8 cellular contexts compared by ENCODE assay signal in the genomic region with DNA sequence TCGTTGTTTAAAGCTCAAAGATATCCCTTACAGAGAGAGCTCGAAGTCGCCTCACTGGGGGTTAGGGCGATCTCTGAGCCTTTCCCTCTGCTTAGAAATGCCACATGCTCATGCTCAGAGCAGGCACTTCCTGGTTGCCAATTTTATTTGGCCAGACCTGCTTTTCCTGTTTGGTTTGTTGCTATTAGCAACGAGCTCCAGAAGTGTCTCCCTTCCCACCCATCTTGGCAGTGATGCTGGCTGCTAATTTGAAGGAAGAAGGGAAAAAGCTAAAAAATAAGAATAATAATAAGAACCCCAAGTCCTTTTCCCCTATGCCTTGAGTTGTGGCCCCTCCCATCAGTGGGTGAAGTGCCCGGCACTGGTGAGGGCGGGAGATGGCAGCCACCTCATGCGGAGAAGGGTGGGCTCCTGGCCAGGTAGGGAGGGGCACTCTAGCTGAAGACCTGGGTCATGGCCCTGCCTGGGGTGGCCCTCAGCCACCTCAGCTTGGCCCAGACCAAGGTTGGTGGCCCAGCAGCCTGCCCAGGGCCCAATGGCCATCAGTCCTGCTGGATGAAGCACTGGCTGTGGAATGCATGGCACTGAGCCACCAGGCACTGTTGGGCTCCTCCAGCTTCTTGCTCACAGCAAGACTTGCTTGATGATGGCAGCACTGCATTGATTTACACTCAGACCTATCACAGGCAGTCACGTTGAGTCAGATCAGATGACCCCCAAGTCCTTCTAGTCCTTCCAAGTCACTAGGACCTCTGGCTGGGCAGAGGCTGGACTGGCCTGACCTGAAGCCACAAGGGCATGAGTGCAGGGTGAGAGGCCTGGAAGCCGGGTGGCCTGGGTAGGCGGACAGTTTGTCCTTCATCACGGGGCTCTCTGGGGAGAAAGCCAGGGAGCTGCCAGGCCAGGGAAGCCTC.
DNase-seq lines count a peak whose midpoint lies in the region; ATAC-seq and TF ChIP-seq lines count a peak whose summit lies in the region.

No MANE protein-coding gene starts in this region.

- H4K20me1 ChIP-seq in GM23248 (ENCODE audit: insufficient read depth), result no peaks in the 10 kb centered on the region

- H3K27me3 ChIP-seq in GM23248 (replicated peaks; ENCODE audit: insufficient read depth) (no peaks in the 10 kb centered on the region), dorsolateral prefrontal cortex (no peaks in the 10 kb centered on the region), BE2C (no peaks in the 10 kb centered on the region)

- DNase-seq in GM23248 (peak; percentile 97), NCI-H69 (lab: John Stamatoyannopoulos, UW) (peak; percentile 58), dorsolateral prefrontal cortex (peak in 6 of 10 donors; percentile 45 to 78 (median 72)), foreskin melanocyte (no peak), BE2C (no peak)

- TF ChIP-seq CTCF in dorsolateral prefrontal cortex (IDR thresholded peaks at IDR 0.05 in 54 of 56, conservative IDR thresholded peaks at IDR 0.05 in 2 of 56; ENCODE audit: low read depth in 1 of 56, partially characterized antibody in 56 of 56), result no peak
- TF ChIP-seq CTCF in BE2C (IDR thresholded peaks at IDR 0.05; ENCODE audit: low read depth, low read length), result no peak

- ATAC-seq in HG02852 (IDR thresholded peaks at IDR 0.05; ENCODE audit: unreplicated experiment) (no peak), GM21528 (IDR thresholded peaks at IDR 0.05; ENCODE audit: low FRiP score, unreplicated experiment) (no peak)

- H3K9me3 ChIP-seq in GM23248 (ENCODE audit: low read depth) (no peaks in the 10 kb centered on the region), mesodermal cell (ENCODE audit: control insufficient read depth, low read length) (no peaks in the 10 kb centered on the region), BE2C (no peaks in the 10 kb centered on the region)

- H3K4me1 ChIP-seq in GM23248 (ENCODE audit: insufficient read depth) (peaks cover 50% of the 10 kb centered on the region), mesodermal cell (ENCODE audit: control insufficient read depth, insufficient read depth, low read length, poor library complexity, severe bottlenecking) (peaks cover 20% of the 10 kb centered on the region), BE2C (peaks cover 3% of the 10 kb centered on the region)

- H3K79me2 ChIP-seq in GM23248 (ENCODE audit: insufficient read depth), result peaks cover 9% of the 10 kb centered on the region; the same call in 1 of the 2 replicates

- peaks cover 44% of the 10 kb centered on the region for H3F3A ChIP-seq in GM23248 (ENCODE audit: insufficient read depth)

- in situ Hi-C loops in GM23248 (cut with MboI), result loop anchor here (25.0 kb wide), 1 partner anchor 298 kb away; no protein-coding TSS in a partner anchor

- intact Hi-C loops in dorsolateral prefrontal cortex (cut with DNase I), result loop anchor here in 1 of 2 donors (10.0 kb wide), 1 partner anchor 746 kb away; no protein-coding TSS in a partner anchor

- H3K9me2 ChIP-seq in GM23248 (ENCODE audit: insufficient read depth), result no peaks in the 10 kb centered on the region

- 7% methylated on average over 11 to 12 of the region's 12 CpGs for WGBS in GM23248 (ENCODE audit: low coverage in 1 of 2, low lambda C conversion rate in 2 of 2, missing lambda C conversion rate in 2 of 2), 2 experiments
- WGBS in mesodermal cell (ENCODE audit: insufficient coverage in 2 of 2), 2 experiments, result 89 to 95% methylated on average over 10 to 11 of the region's 12 CpGs

- H3K36me3 ChIP-seq in GM23248 (ENCODE audit: low read depth) (peaks cover 10% of the 10 kb centered on the region), mesodermal cell (ENCODE audit: control insufficient read depth, insufficient read depth, low read length) (peaks cover 49% of the 10 kb centered on the region), BE2C (no peaks in the 10 kb centered on the region)

- no peak overlapping the region for H2AFZ ChIP-seq in GM23248

- H3K27ac ChIP-seq in GM23248, result peak overlapping the region; percentile 99
- peak overlapping the region in 58 of 59 donors; percentile 33 to 94 (median 83) for H3K27ac ChIP-seq in dorsolateral prefrontal cortex
- H3K27ac ChIP-seq in mesodermal cell (ENCODE audit: low read depth, low read length, severe bottlenecking), result peak overlapping the region; percentile 77

- no peak overlapping the region for H3K4me3 ChIP-seq in GM23248
- H3K4me3 ChIP-seq in dorsolateral prefrontal cortex, result peak overlapping the region in 11 of 59 donors; percentile 3 to 30 (median 10)
- H3K4me3 ChIP-seq in mesodermal cell (ENCODE audit: extremely low read depth, insufficient read depth, low read length, poor library complexity, severe bottlenecking), result no peak overlapping the region
- H3K4me3 ChIP-seq in BE2C (ENCODE audit: low read depth, low read length), result no peak overlapping the region

- peak overlapping the region; percentile 88 for H3K9ac ChIP-seq in GM23248

- peak overlapping the region; percentile 65 for H3K4me2 ChIP-seq in GM23248 (ENCODE audit: unreplicated experiment)

Comparison
In these comparisons a context has a peak if more than half of its experiments do, and no peak if none do; other contexts are left out.
1. DNase-seq: peak in GM23248 (single experiment), NCI-H69 (single experiment) and dorsolateral prefrontal cortex (6 of 10); none in foreskin melanocyte (single experiment) and BE2C (single experiment).
2. Peak in every context shown above with its lines, with median percentiles within 50 percentile points of each other: H3K27ac ChIP-seq.